Comparison of ENCODE assay signal across 8 cellular contexts in genomic region chr3:125357032-125357658, GRCh38. TPM values are rescaled to one million over a fixed set of nuclear protein-coding genes. Genes with fewer than 3 reads are reported as not detected.
DNase-seq lines count a peak whose midpoint lies in the region; ATAC-seq, FAIRE-seq and TF ChIP-seq lines count a peak whose summit lies in the region.

No MANE protein-coding gene starts in this region.

- peak overlapping the region; percentile 50 to 75 for H3K18ac ChIP-seq in mesenchymal stem cell (ENCODE audit: low read depth in 1 of 2, low read length in 2 of 2)

- no peak overlapping the region for H2AK5ac ChIP-seq in mesenchymal stem cell (ENCODE audit: low read length, severe bottlenecking)

- no peak for TF ChIP-seq RAD21 in A549 (conservative IDR thresholded peaks at IDR 0.05 in 1 of 2, IDR thresholded peaks at IDR 0.05 in 1 of 2)

- CTCF ChIA-PET in A549 (lab: Yijun Ruan, JAX), result interaction anchor here (1.1 kb wide), 1 partner anchor 15 kb away, joined by 4 read pairs; no protein-coding TSS in a partner anchor

- no peak overlapping the region for H2BK5ac ChIP-seq in mesenchymal stem cell (ENCODE audit: low read depth, low read length, poor library complexity, severe bottlenecking)

- TF ChIP-seq EP300 in A549 (IDR thresholded peaks at IDR 0.05), result no peak

- peak overlapping the region; percentile 87 for H3K9ac ChIP-seq in mesenchymal stem cell (ENCODE audit: low read length)

- H4K8ac ChIP-seq in mesenchymal stem cell (ENCODE audit: low read length), result peak overlapping the region; percentile 60

- no peak for TF ChIP-seq CTCF in A549 (IDR thresholded peaks at IDR 0.05)
- no peak for TF ChIP-seq CTCF in HL-60 (IDR thresholded peaks at IDR 0.05; ENCODE audit: insufficient read depth, low read length)

- no peaks in the 10 kb centered on the region for H3K27me3 ChIP-seq in HL-60 (ENCODE audit: insufficient read depth, poor library complexity, severe bottlenecking)
- no peaks in the 10 kb centered on the region for H3K27me3 ChIP-seq in ectodermal cell (ENCODE audit: control insufficient read depth, insufficient read depth, low read length, poor library complexity, severe bottlenecking)
- no peaks in the 10 kb centered on the region for H3K27me3 ChIP-seq in mesenchymal stem cell (ENCODE audit: control insufficient read depth in 1 of 2, insufficient read depth in 1 of 2, low read length in 2 of 2)

- peak overlapping the region; percentile 23 for H2AFZ ChIP-seq in mesenchymal stem cell (ENCODE audit: low read depth, low read length)

- no peak overlapping the region for H2BK120ac ChIP-seq in mesenchymal stem cell (ENCODE audit: low read depth, low read length)

- POLR2A ChIA-PET in A549 (lab: Yijun Ruan, JAX), result interaction anchor here (1.1 kb wide), 1 partner anchor 18 kb away, joined by 3 read pairs; the partner anchor contains the start of gene ZNF148

- peak; percentile 43 for TF ChIP-seq POLR2A in A549 (IDR thresholded peaks at IDR 0.05; ENCODE audit: low read length)

- H3K14ac ChIP-seq in mesenchymal stem cell (ENCODE audit: low read length in 2 of 2), result peak overlapping the region in 1 of 2 experiments; percentile 55

- peak overlapping the region; percentile 74 to 91 for H3K27ac ChIP-seq in A549
- H3K27ac ChIP-seq in HL-60 (replicated peaks), result peak overlapping the region; percentile 65
- no peak overlapping the region for H3K27ac ChIP-seq in ectodermal cell (ENCODE audit: insufficient read depth, low read depth, low read length, poor library complexity, severe bottlenecking)
- no peak overlapping the region for H3K27ac ChIP-seq in mesenchymal stem cell (ENCODE audit: low read length, poor library complexity, severe bottlenecking)

- peaks cover 2% of the 10 kb centered on the region for H3K79me1 ChIP-seq in mesenchymal stem cell (replicated peaks; ENCODE audit: low read length, poor library complexity, severe bottlenecking)

- H3K4me3 ChIP-seq in A549 (peak overlapping the region; percentile 66), HL-60 (replicated peaks; ENCODE audit: insufficient read depth, low read length) (peak overlapping the region; percentile 74), ectodermal cell (ENCODE audit: insufficient read depth, low read depth, low read length) (peak overlapping the region; percentile 52), mesenchymal stem cell (ENCODE audit: insufficient read depth in 1 of 2, low read depth in 1 of 2, low read length in 2 of 2) (peak overlapping the region; percentile 58 to 86)

- H2BK15ac ChIP-seq in mesenchymal stem cell (ENCODE audit: low read depth, poor library complexity, severe bottlenecking), result no peak overlapping the region

- ATAC-seq in A549 (peak; percentile 97 to 98), GM18867 (IDR thresholded peaks at IDR 0.05; ENCODE audit: unreplicated experiment) (peak; percentile 50)

- H3K4me2 ChIP-seq in A549, result peak overlapping the region; percentile 76
- H3K4me2 ChIP-seq in mesenchymal stem cell (ENCODE audit: low read length, poor library complexity, severe bottlenecking), result peak overlapping the region; percentile 77

- H3K4ac ChIP-seq in mesenchymal stem cell (ENCODE audit: low read depth in 1 of 2, low read length in 2 of 2), result peak overlapping the region in 1 of 2 experiments; percentile 64

- H3K36me3 ChIP-seq in ectodermal cell (ENCODE audit: control insufficient read depth, insufficient read depth, low read length) (no peaks in the 10 kb centered on the region), mesenchymal stem cell (ENCODE audit: control insufficient read depth in 1 of 2, insufficient read depth in 2 of 2, low read depth in 1 of 2, low read length in 2 of 2) (peaks cover 0 to 9% of the 10 kb centered on the region in 2 experiments)

- H2BK12ac ChIP-seq in mesenchymal stem cell (ENCODE audit: low read length in 2 of 2), result no peak overlapping the region

- 3% methylated on average over 25 of the region's 52 CpGs for WGBS in A549 (ENCODE audit: missing lambda C conversion rate)
- WGBS in ectodermal cell, 2 experiments, result 34 to 36% methylated on average over 52 of the region's 52 CpGs
- 47% methylated on average over 44 of the region's 52 CpGs for WGBS in mesenchymal stem cell

- H3K23ac ChIP-seq in mesenchymal stem cell (ENCODE audit: low read length in 2 of 2), result no peak overlapping the region

- peaks cover 12% of the 10 kb centered on the region; the same call in 2 of the 3 replicates for H3K4me1 ChIP-seq in A549
- no peaks in the 10 kb centered on the region for H3K4me1 ChIP-seq in ectodermal cell (ENCODE audit: control insufficient read depth, insufficient read depth, low read length)
- H3K4me1 ChIP-seq in mesenchymal stem cell (ENCODE audit: control insufficient read depth, insufficient read depth, low read depth, low read length), result peaks cover 4% of the 10 kb centered on the region

- no peak for FAIRE-seq in A549 (lab: Jason Lieb, UNC)

- DNase-seq in A549 (ENCODE audit: low read depth in 1 of 2, low spot score in 1 of 2) (peak; percentile 40 to 53), HL-60 (ENCODE audit: low read depth in 1 of 2, low spot score in 1 of 2) (peak; percentile 50 to 67), mesenchymal stem cell (peak; percentile 56), SHP77 (lab: John Stamatoyannopoulos, UW) (no peak)
- peak; percentile 72 for DNase-seq in activated CD4-positive, alpha-beta T cell treated with anti-CD3 and anti-CD28 coated beads for 48 hours
- DNase-seq in stimulated activated CD8-positive, alpha-beta memory T cell treated with anti-CD3 and anti-CD28 coated beads, Interleukin-4, amount 100 ng/mL, for 4 hours (ENCODE audit: low read depth in 2 of 2, low spot score in 1 of 2), result peak; percentile 19 to 21

- peak overlapping the region; percentile 61 for H4K91ac ChIP-seq in mesenchymal stem cell (ENCODE audit: low read length)

- H3K9me3 ChIP-seq in A549, result no peaks in the 10 kb centered on the region
- no peaks in the 10 kb centered on the region for H3K9me3 ChIP-seq in ectodermal cell (ENCODE audit: control insufficient read depth, low read length)
- no peaks in the 10 kb centered on the region for H3K9me3 ChIP-seq in mesenchymal stem cell (ENCODE audit: control insufficient read depth, low read length)

TF ChIP-seq in A549, 52 proteins besides CTCF, POLR2A, EP300 and RAD21:
- TF ChIP-seq ZSCAN20 (CRISPR knock-in tag; IDR thresholded peaks at IDR 0.05), result no peak
- TF ChIP-seq JUN (IDR thresholded peaks at IDR 0.05), result peak in 1 of 2 experiments; percentile 28; a peak in 1 of 5 replicates
- TF ChIP-seq MAX (IDR thresholded peaks at IDR 0.05), result peak; percentile 33; the same call in 1 of the 2 replicates
TF ChIP-seq in A549: peak in this region for 2.

RNA-seq across cellular contexts. Expression of gene ZNF148, which starts 18.0 kb away (rescaled TPM):
- polyA plus RNA-seq in A549 (2011; rRNA removed), result 23.9 and 26.5 TPM in 2 replicates
- 2.9 and 3.3 TPM in 2 replicates for polyA plus RNA-seq in A549 (2012; cell fraction: cytosol; rRNA removed)
- polyA plus RNA-seq in A549 (2012; cell fraction: nucleus; rRNA removed), result 2.2 and 2.7 TPM in 2 replicates
- 9.5 to 11.3 TPM (median 9.9 TPM) in 3 replicates for polyA plus RNA-seq in A549 (2017; fragmentation: RNase III; extraction: RNeasy Plus Mini Kit Qiagen cat#74134 plus additional on column Dnase treatment)
- polyA minus RNA-seq in A549 (2011; rRNA and poly(A)+ RNA removed), result 33.0 and 42.5 TPM in 2 replicates
- 16.6 TPM for polyA plus RNA-seq in ectodermal cell (2013, experiment 1 of 4)
- polyA plus RNA-seq in ectodermal cell (2013, experiment 2 of 4), result 21.7 TPM
- 17.3 TPM for polyA plus RNA-seq in ectodermal cell (2013, experiment 3 of 4)
- polyA plus RNA-seq in ectodermal cell (2013, experiment 4 of 4), result 20.2 TPM
- 18.9 TPM for polyA plus RNA-seq in mesenchymal stem cell (2013, experiment 1 of 2)
- 19.3 TPM for polyA plus RNA-seq in mesenchymal stem cell (2013, experiment 2 of 2)

Comparison
In these comparisons a context has a peak if more than half of its experiments do, and no peak if none do; other contexts are left out.
1. DNase-seq: peak in A549 (2 of 2), HL-60 (2 of 2), activated CD4-positive, alpha-beta T cell treated with anti-CD3 and anti-CD28 coated beads for 48 hours (single experiment), mesenchymal stem cell (single experiment) and stimulated activated CD8-positive, alpha-beta memory T cell treated with anti-CD3 and anti-CD28 coated beads, Interleukin-4, amount 100 ng/mL, for 4 hours (2 of 2); none in SHP77 (0 of 2).
2. H3K27ac ChIP-seq: peak in A549 (2 of 2) and HL-60 (single experiment); none in ectodermal cell (single experiment) and mesenchymal stem cell (single experiment).
3. Peak in every context shown above with its lines, with median percentiles within 50 percentile points of each other: H3K4me3 ChIP-seq.